Comparison of ENCODE assay signal across 20 cellular contexts in the genomic region with DNA sequence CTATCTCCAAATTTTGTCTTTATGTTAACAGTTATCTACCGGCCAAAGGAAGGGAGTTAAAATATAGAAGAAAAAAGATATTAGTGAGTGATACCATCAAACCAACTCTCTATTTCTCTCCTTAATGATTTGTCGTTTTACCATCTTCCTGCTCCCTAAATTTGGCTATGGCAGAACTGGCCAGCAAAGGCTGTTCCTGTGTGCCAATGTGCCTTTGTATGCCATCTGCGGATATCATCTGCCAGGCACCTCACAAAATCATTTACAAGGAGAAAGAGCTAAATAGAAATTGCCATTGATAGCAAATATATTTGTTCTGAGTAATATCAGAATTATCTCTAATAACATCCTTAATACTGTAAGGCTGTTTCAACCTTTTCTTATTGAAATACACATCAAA. TPM values are rescaled to one million over a fixed set of nuclear protein-coding genes. Genes with fewer than 3 reads are reported as not detected.
DNase-seq lines count a peak whose midpoint lies in the region; ATAC-seq and TF ChIP-seq lines count a peak whose summit lies in the region.
"Had no signal": no experiment of that assay in that cellular context is flagged by ENCODE, and none has a peak within 500 bp of the region (broad histone marks: within the 10 kb centered on the region; RNA-seq: fewer than 3 reads in every experiment).

No MANE protein-coding gene starts in this region.

- H4K20me1 ChIP-seq in GM23338 (replicated peaks; ENCODE audit: insufficient read depth) = no peaks in the 10 kb centered on the region

- no peaks in the 10 kb centered on the region for H3K27me3 ChIP-seq in GM23338 (ENCODE audit: insufficient read depth)

- ATAC-seq in GM23338 = no peak

- no peaks in the 10 kb centered on the region for H3K36me3 ChIP-seq in GM23338 (ENCODE audit: insufficient read depth)
- H3K36me3 ChIP-seq: HAP-1, MG63 had no signal

- CTCF ChIA-PET in HEK293T (lab: Yijun Ruan, JAX) = no interaction called here

- H3K27ac Mint-ChIP-seq in GM23338 (0 out of 2 replicates have a peak overlapping the region, but pooled peaks have one; percentile 54), glutamatergic neuron (ENCODE audit: unreplicated experiment) (no peak overlapping the region)
- H3K27ac Mint-ChIP-seq: B cell; CD8-positive, alpha-beta memory T cell had no signal

- no peaks in the 10 kb centered on the region for H3F3A ChIP-seq in GM23338 (replicated peaks; ENCODE audit: low read depth)

- TF ChIP-seq CTCF in GM23338 (conservative IDR thresholded peaks at IDR 0.05; ENCODE audit: low read depth in 2 of 2) (no peak), glutamatergic neuron (IDR thresholded peaks at IDR 0.05; ENCODE audit: partially characterized antibody, unreplicated experiment) (no peak)

- H3K4me2 ChIP-seq in GM23338 = no peak overlapping the region

- H3K27ac ChIP-seq in GM23338 (ENCODE audit: low read depth) (no peak overlapping the region), caudate nucleus (ENCODE audit: low read depth, low read length) (peak overlapping the region; percentile 18)
- H3K27ac ChIP-seq: C4-2B, SK-N-MC had no signal

- no peaks in the 10 kb centered on the region for H3K79me2 ChIP-seq in GM23338 (replicated peaks; ENCODE audit: insufficient read depth)

- H3K27me3 Mint-ChIP-seq in GM23338 (ENCODE audit: insufficient read depth, low read depth, poor library complexity) (no peaks in the 10 kb centered on the region), glutamatergic neuron (ENCODE audit: unreplicated experiment) (peaks cover 5% of the 10 kb centered on the region)
- H3K27me3 Mint-ChIP-seq: B cell had no signal

- no peaks in the 10 kb centered on the region for H3K36me3 Mint-ChIP-seq in GM23338 (ENCODE audit: low read depth)
- peaks cover 4% of the 10 kb centered on the region for H3K36me3 Mint-ChIP-seq in glutamatergic neuron (ENCODE audit: unreplicated experiment)
- H3K36me3 Mint-ChIP-seq: CD8-positive, alpha-beta memory T cell had no signal

- H3K4me1 Mint-ChIP-seq in GM23338 = peaks cover 35% of the 10 kb centered on the region
- H3K4me1 Mint-ChIP-seq in glutamatergic neuron (ENCODE audit: low read depth, unreplicated experiment) = peaks cover 27% of the 10 kb centered on the region
- H3K4me1 Mint-ChIP-seq: B cell; CD8-positive, alpha-beta memory T cell had no signal

- no peak overlapping the region for H2AFZ ChIP-seq in GM23338

- no peak for DNase-seq in GM23338 (ENCODE audit: low spot score)
- peak in 1 of 61 donors; percentile 86 for DNase-seq in caudate nucleus (lab: John Stamatoyannopoulos, UW)
- DNase-seq in glutamatergic neuron = no peak
- DNase-seq in effector CD8-positive, alpha-beta T cell (lab: John Stamatoyannopoulos, UW) = no peak
- DNase-seq in kidney glomerular epithelial cell (lab: John Stamatoyannopoulos, UW) = no peak
- DNase-seq in 8988T = no peak
- DNase-seq in HEK293T (ENCODE audit: extremely low spot score) = no peak
- DNase-seq: Calu3; CD8-positive, alpha-beta memory T cell; DMS153; GOT3; IMR-90; KG1; MG63; NCI-H2029; SIG-M5 had no signal

- POLR2A ChIA-PET in HEK293T (lab: Yijun Ruan, JAX) = no interaction called here

- H3K4me3 Mint-ChIP-seq in GM23338 (no peak overlapping the region), glutamatergic neuron (ENCODE audit: unreplicated experiment) (peak overlapping the region; percentile 25)
- H3K4me3 Mint-ChIP-seq: B cell; CD8-positive, alpha-beta memory T cell had no signal

- no peak overlapping the region for H3K4me3 ChIP-seq in GM23338
- H3K4me3 ChIP-seq: HAP-1, MG63, SK-N-MC had no signal

- H3K9me3 Mint-ChIP-seq in GM23338 = no peaks in the 10 kb centered on the region
- peaks cover 4% of the 10 kb centered on the region for H3K9me3 Mint-ChIP-seq in glutamatergic neuron (ENCODE audit: unreplicated experiment)

- H3K9me2 ChIP-seq in GM23338 (ENCODE audit: insufficient read depth) = no peaks in the 10 kb centered on the region

- H3K4me1 ChIP-seq in GM23338 (ENCODE audit: insufficient read depth) = peaks cover 32% of the 10 kb centered on the region
- H3K4me1 ChIP-seq: HAP-1 had no signal

TF ChIP-seq in HEK293T, 16 proteins besides CTCF, POLR2A, EP300 and RAD21:
- TF ChIP-seq FOXK2 (IDR thresholded peaks at IDR 0.05) (no peak), PKNOX1 (IDR thresholded peaks at IDR 0.05) (no peak), FOXM1 (IDR thresholded peaks at IDR 0.05; ENCODE audit: borderline replicate concordance) (no peak), HDGF (IDR thresholded peaks at IDR 0.05; ENCODE audit: borderline replicate concordance) (no peak), ELF4 (IDR thresholded peaks at IDR 0.05) (no peak)

RNA-seq across cellular contexts. Expression of gene GPM6A, which starts 22.4 kb away (rescaled TPM):
- 1.8 and 2.3 TPM in 2 replicates for total RNA-seq in GM23338 (2014; rRNA removed; shearing (Covaris generic))
- polyA plus RNA-seq in GM23338 (2016; fragmentation: Nextera tagmentation; extraction: Ambion mirVana) = 1.1 and 1.4 TPM in 2 replicates
- 97.4 TPM for total RNA-seq in glutamatergic neuron (ENCODE audit: unreplicated experiment)
- total RNA-seq: CD8-positive, alpha-beta memory T cell; IMR-90 had no signal
- polyA plus RNA-seq: CD8-positive, alpha-beta memory T cell; IMR-90 had no signal

Comparison
In these comparisons a context has a peak if more than half of its experiments do, and no peak if none do; other contexts are left out.
1. RNA of gene GPM6A, which starts 22.4 kb away (total RNA-seq): 97.4 TPM in glutamatergic neuron (single experiment); 1.8 to 2.3 TPM in GM23338; every median in the first group is over 10 times any median in the second.